1 cellular context compared by ENCODE assay signal in the genomic region with DNA sequence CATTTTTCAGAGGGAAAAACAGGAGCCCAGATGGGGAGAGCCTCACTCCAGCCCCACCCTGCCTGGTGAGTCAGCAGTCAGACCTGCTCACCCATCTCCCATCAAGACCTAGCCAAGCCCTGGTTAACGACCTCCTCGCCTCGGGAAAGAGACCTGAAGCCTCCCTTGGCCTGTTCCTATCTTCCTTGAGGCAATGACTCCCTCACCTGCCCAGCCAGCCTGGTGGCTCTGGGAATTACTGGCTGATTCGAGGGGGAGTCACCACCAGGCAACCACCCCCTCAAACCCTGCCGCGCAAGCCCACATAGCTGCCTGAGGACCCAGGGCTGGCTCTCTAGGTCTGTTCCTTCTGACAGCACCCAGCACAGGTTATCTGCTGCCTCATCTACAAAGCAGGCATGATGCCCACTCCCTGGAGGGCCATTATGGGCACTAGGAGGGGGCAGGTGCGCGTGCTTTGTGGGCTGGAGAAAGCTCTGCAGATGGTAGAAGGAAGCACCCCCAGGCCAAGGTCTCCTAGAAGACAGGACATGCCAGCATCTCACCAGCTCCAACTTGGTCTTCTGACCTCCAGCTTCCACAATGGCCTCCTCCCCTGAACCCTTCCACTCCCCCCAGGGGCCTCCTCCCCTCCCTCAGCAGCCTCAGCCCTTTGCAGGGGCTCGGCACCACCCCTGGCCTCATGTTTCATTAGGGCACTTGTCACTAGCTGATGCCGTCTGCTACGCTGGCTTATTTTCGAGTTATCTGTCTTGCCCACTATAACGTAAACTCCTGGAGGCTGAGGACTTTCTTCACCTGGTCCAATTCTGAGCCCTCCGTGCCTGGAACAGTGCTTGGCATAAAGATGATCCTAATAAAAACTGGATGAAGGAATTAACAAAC.
A peak's percentile ranks its signal among the peaks of the same experiment; 100 is the strongest.
TF ChIP-seq lines count a peak whose summit lies in the region.

No MANE protein-coding gene starts in this region.

TF ChIP-seq in K562, 482 proteins besides CTCF, POLR2A, EP300 and RAD21 (continued from another document and continues in another):
- no peak for TF ChIP-seq SRSF9 (IDR thresholded peaks at IDR 0.05; ENCODE audit: borderline replicate concordance, low read depth, low read length)
- no peak for TF ChIP-seq ZNF695 (CRISPR knock-in tag; IDR thresholded peaks at IDR 0.05)
- TF ChIP-seq MXI1 (IDR thresholded peaks at IDR 0.05; ENCODE audit: low read depth, low read length), result no peak
- TF ChIP-seq ERF (CRISPR knock-in tag; IDR thresholded peaks at IDR 0.05), result no peak
- no peak for TF ChIP-seq TAF9B (IDR thresholded peaks at IDR 0.05; ENCODE audit: partially characterized antibody)
- no peak for TF ChIP-seq HMG20A (CRISPR knock-in tag; conservative IDR thresholded peaks at IDR 0.05)
- TF ChIP-seq ZNF41 (CRISPR knock-in tag; conservative IDR thresholded peaks at IDR 0.05), result no peak
- no peak for TF ChIP-seq ZFX (CRISPR knock-in tag; IDR thresholded peaks at IDR 0.05)
- TF ChIP-seq HSF4 (CRISPR knock-in tag; IDR thresholded peaks at IDR 0.05; ENCODE audit: borderline replicate concordance), result no peak
- no peak for TF ChIP-seq FOXA3 (CRISPR knock-in tag; conservative IDR thresholded peaks at IDR 0.05 in 1 of 2, IDR thresholded peaks at IDR 0.05 in 1 of 2)
- no peak for TF ChIP-seq ZNF274 (IDR thresholded peaks at IDR 0.05; ENCODE audit: borderline replicate concordance, low read depth, low read length)
- no peak for TF ChIP-seq LEF1 (IDR thresholded peaks at IDR 0.05)
- TF ChIP-seq, protein P1, sequence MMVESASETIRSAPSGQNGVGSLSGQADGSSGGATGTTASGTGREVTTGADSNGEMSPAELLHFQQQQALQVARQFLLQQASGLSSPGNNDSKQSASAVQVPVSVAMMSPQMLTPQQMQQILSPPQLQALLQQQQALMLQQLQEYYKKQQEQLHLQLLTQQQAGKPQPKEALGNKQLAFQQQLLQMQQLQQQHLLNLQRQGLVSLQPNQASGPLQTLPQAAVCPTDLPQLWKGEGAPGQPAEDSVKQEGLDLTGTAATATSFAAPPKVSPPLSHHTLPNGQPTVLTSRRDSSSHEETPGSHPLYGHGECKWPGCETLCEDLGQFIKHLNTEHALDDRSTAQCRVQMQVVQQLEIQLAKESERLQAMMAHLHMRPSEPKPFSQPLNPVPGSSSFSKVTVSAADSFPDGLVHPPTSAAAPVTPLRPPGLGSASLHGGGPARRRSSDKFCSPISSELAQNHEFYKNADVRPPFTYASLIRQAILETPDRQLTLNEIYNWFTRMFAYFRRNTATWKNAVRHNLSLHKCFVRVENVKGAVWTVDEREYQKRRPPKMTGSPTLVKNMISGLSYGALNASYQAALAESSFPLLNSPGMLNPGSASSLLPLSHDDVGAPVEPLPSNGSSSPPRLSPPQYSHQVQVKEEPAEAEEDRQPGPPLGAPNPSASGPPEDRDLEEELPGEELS (CRISPR knock-in tag; IDR thresholded peaks at IDR 0.05; ENCODE audit: borderline replicate concordance), result no peak
- TF ChIP-seq ZNF282 (CRISPR knock-in tag; IDR thresholded peaks at IDR 0.05), result no peak
- 0 out of 2 replicates have a peak, but pooled peaks have one; percentile 19 for TF ChIP-seq ETV5 (CRISPR knock-in tag; IDR thresholded peaks at IDR 0.05; ENCODE audit: low read depth)
- TF ChIP-seq KAT8 (IDR thresholded peaks at IDR 0.05; ENCODE audit: low read depth), result no peak
- no peak for TF ChIP-seq SIN3A (IDR thresholded peaks at IDR 0.05; ENCODE audit: borderline replicate concordance in 2 of 2, control insufficient read depth in 1 of 2, low read depth in 2 of 2, low read length in 2 of 2)
- no peak for TF ChIP-seq KLF13 (tag; IDR thresholded peaks at IDR 0.05; ENCODE audit: borderline replicate concordance, low read depth)
- TF ChIP-seq ZNF639 (CRISPR knock-in tag; conservative IDR thresholded peaks at IDR 0.05 in 1 of 2, IDR thresholded peaks at IDR 0.05 in 1 of 2), result no peak
- no peak for TF ChIP-seq SRF (CRISPR knock-in tag; IDR thresholded peaks at IDR 0.05)
- peak; percentile 38; the same call in 1 of the 2 replicates for TF ChIP-seq RBFOX2 (IDR thresholded peaks at IDR 0.05; ENCODE audit: low read depth, low read length)
- TF ChIP-seq E2F5 (CRISPR knock-in tag; IDR thresholded peaks at IDR 0.05), result no peak
- TF ChIP-seq MNT (conservative IDR thresholded peaks at IDR 0.05), result 0 out of 4 replicates have a peak, but pooled peaks of 1 of the 2 experiments have one; percentile 4
- TF ChIP-seq NFYB (IDR thresholded peaks at IDR 0.05; ENCODE audit: extremely low read depth, insufficient read length), result no peak
- TF ChIP-seq SMC3 (conservative IDR thresholded peaks at IDR 0.05; ENCODE audit: insufficient read depth, low read depth, low read length), result no peak
- no peak for TF ChIP-seq ZNF324 (CRISPR knock-in tag; IDR thresholded peaks at IDR 0.05)
- TF ChIP-seq JUN (IDR thresholded peaks at IDR 0.05; ENCODE audit: borderline replicate concordance, low read depth, low read length), result no peak
- no peak for TF ChIP-seq JUN (CRISPR knock-in tag; IDR thresholded peaks at IDR 0.05; ENCODE audit: borderline replicate concordance)
- TF ChIP-seq CC2D1A (IDR thresholded peaks at IDR 0.05), result no peak
- TF ChIP-seq, protein P2, sequence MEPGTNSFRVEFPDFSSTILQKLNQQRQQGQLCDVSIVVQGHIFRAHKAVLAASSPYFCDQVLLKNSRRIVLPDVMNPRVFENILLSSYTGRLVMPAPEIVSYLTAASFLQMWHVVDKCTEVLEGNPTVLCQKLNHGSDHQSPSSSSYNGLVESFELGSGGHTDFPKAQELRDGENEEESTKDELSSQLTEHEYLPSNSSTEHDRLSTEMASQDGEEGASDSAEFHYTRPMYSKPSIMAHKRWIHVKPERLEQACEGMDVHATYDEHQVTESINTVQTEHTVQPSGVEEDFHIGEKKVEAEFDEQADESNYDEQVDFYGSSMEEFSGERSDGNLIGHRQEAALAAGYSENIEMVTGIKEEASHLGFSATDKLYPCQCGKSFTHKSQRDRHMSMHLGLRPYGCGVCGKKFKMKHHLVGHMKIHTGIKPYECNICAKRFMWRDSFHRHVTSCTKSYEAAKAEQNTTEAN (CRISPR knock-in tag; IDR thresholded peaks at IDR 0.05), result no peak
- TF ChIP-seq SMARCC2 (IDR thresholded peaks at IDR 0.05; ENCODE audit: low read depth), result no peak
- no peak for TF ChIP-seq STAT5B (CRISPR knock-in tag; IDR thresholded peaks at IDR 0.05)
- no peak for TF ChIP-seq RFX1 (IDR thresholded peaks at IDR 0.05)
- TF ChIP-seq KHSRP (IDR thresholded peaks at IDR 0.05), result no peak
- no peak for TF ChIP-seq MXD1 (CRISPR knock-in tag; IDR thresholded peaks at IDR 0.05; ENCODE audit: borderline replicate concordance, poor library complexity, severe bottlenecking)
- no peak for TF ChIP-seq HDAC1 (IDR thresholded peaks at IDR 0.05)
- TF ChIP-seq ZNF444 (CRISPR knock-in tag; IDR thresholded peaks at IDR 0.05), result no peak
- TF ChIP-seq USF1 (CRISPR knock-in tag; IDR thresholded peaks at IDR 0.05), result no peak
- no peak for TF ChIP-seq GABPB1 (CRISPR knock-in tag; IDR thresholded peaks at IDR 0.05)
- TF ChIP-seq RB1 (IDR thresholded peaks at IDR 0.05; ENCODE audit: low read depth), result no peak
- TF ChIP-seq RBBP5 (IDR thresholded peaks at IDR 0.05; ENCODE audit: borderline replicate concordance, insufficient read depth, low read length, poor library complexity, severe bottlenecking), result no peak
- no peak for TF ChIP-seq ZNF24 (IDR thresholded peaks at IDR 0.05)
- TF ChIP-seq, protein P3, sequence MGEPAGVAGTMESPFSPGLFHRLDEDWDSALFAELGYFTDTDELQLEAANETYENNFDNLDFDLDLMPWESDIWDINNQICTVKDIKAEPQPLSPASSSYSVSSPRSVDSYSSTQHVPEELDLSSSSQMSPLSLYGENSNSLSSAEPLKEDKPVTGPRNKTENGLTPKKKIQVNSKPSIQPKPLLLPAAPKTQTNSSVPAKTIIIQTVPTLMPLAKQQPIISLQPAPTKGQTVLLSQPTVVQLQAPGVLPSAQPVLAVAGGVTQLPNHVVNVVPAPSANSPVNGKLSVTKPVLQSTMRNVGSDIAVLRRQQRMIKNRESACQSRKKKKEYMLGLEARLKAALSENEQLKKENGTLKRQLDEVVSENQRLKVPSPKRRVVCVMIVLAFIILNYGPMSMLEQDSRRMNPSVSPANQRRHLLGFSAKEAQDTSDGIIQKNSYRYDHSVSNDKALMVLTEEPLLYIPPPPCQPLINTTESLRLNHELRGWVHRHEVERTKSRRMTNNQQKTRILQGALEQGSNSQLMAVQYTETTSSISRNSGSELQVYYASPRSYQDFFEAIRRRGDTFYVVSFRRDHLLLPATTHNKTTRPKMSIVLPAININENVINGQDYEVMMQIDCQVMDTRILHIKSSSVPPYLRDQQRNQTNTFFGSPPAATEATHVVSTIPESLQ (CRISPR knock-in tag; IDR thresholded peaks at IDR 0.05), result no peak
- TF ChIP-seq NFE2 (IDR thresholded peaks at IDR 0.05; ENCODE audit: low read depth), result peak; percentile 81
- no peak for TF ChIP-seq NCOR1 (IDR thresholded peaks at IDR 0.05)
- TF ChIP-seq SMARCA5 (IDR thresholded peaks at IDR 0.05), result no peak
- TF ChIP-seq RBM15 (IDR thresholded peaks at IDR 0.05; ENCODE audit: insufficient read depth, low read length), result no peak
- TF ChIP-seq, protein P4, sequence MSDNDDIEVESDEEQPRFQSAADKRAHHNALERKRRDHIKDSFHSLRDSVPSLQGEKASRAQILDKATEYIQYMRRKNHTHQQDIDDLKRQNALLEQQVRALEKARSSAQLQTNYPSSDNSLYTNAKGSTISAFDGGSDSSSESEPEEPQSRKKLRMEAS (CRISPR knock-in tag; IDR thresholded peaks at IDR 0.05), result no peak
- no peak for TF ChIP-seq PPARD (CRISPR knock-in tag; IDR thresholded peaks at IDR 0.05)
- no peak for TF ChIP-seq ELF4 (CRISPR knock-in tag; IDR thresholded peaks at IDR 0.05)
- no peak; the same call in 1 of the 2 replicates for TF ChIP-seq CXXC5 (CRISPR knock-in tag; IDR thresholded peaks at IDR 0.05)
- no peak for TF ChIP-seq HOMEZ (CRISPR knock-in tag; IDR thresholded peaks at IDR 0.05)
- TF ChIP-seq PRPF4 (IDR thresholded peaks at IDR 0.05; ENCODE audit: insufficient read depth, low read depth, low read length, poor library complexity, severe bottlenecking), result no peak
- TF ChIP-seq MYC (IDR thresholded peaks at IDR 0.05; ENCODE audit: low read depth, low read length), result no peak
- 0 out of 2 replicates have a peak, but pooled peaks have one; percentile 50 for TF ChIP-seq MYC (CRISPR knock-in tag; IDR thresholded peaks at IDR 0.05; ENCODE audit: borderline replicate concordance, low read depth)
- peak; percentile 87 for TF ChIP-seq JUND (IDR thresholded peaks at IDR 0.05; ENCODE audit: borderline replicate concordance, low read depth, low read length)
- TF ChIP-seq JUND (tag; IDR thresholded peaks at IDR 0.05; ENCODE audit: borderline replicate concordance, low read depth, low read length), result peak; percentile 48; the same call in 1 of the 3 replicates
- TF ChIP-seq KLF10 (CRISPR knock-in tag; IDR thresholded peaks at IDR 0.05), result no peak
- no peak for TF ChIP-seq XRCC4 (IDR thresholded peaks at IDR 0.05; ENCODE audit: extremely low read depth, insufficient read depth, insufficient read length)
- peak; percentile 43 for TF ChIP-seq ZNF316 (IDR thresholded peaks at IDR 0.05)
- TF ChIP-seq NRF1 (conservative IDR thresholded peaks at IDR 0.05 in 1 of 2, IDR thresholded peaks at IDR 0.05 in 1 of 2), result no peak
- TF ChIP-seq EGR1 (conservative IDR thresholded peaks at IDR 0.05), result peak; percentile 53
- no peak for TF ChIP-seq ZNF551 (CRISPR knock-in tag; IDR thresholded peaks at IDR 0.05)
